In genomic region chr1:191889623-191890003, GRCh38 we compare ENCODE assay signal across 23 cellular contexts.
"Had no signal": no experiment of that assay in that cellular context is flagged by ENCODE, and none has a peak within 500 bp of the region (broad histone marks: within the 10 kb centered on the region; RNA-seq: fewer than 3 reads in every experiment).

No MANE protein-coding gene starts in this region.

- FAIRE-seq: kidney had no signal

- H3K27ac Mint-ChIP-seq: activated CD4-positive, alpha-beta memory T cell treated with anti-CD3 and anti-CD28 coated beads, Interleukin-2, amount 10 ng/mL, durations not matched to agents 7 days and 5 days; activated CD4-positive, alpha-beta T cell treated with anti-CD3 and anti-CD28 coated beads, Interleukin-2, amount 10 ng/mL, durations not matched to agents 24 days and 14 days; activated naive CD4-positive, alpha-beta T cell treated with anti-CD3 and anti-CD28 coated beads, Interleukin-2, amount 10 ng/mL, durations not matched to agents 7 days and 5 days; activated T-cell treated with anti-CD3 and anti-CD28 coated beads, Interleukin-2, amount 50 U/mL, for 72 hours; dendritic cell treated with granulocyte-macrophage colony-stimulating factor and Interleukin-4, amounts not matched to agents 40 ng/mL and 50 ng/mL, for 4 days; naive B cell; stimulated activated effector memory CD8-positive, alpha-beta T cell treated with anti-CD3 and anti-CD28 coated beads, Interleukin-12 subunit alpha, Interleukin-12 subunit beta, amount 100 ng/mL, for 72 hours had no signal

- H3K9me3 Mint-ChIP-seq: activated CD4-positive, alpha-beta memory T cell treated with anti-CD3 and anti-CD28 coated beads, Interleukin-2, amount 10 ng/mL, durations not matched to agents 7 days and 5 days; activated CD4-positive, alpha-beta T cell treated with anti-CD3 and anti-CD28 coated beads, Interleukin-2, amount 10 ng/mL, durations not matched to agents 24 days and 14 days; activated naive CD4-positive, alpha-beta T cell treated with anti-CD3 and anti-CD28 coated beads, Interleukin-2, amount 10 ng/mL, durations not matched to agents 7 days and 5 days; naive B cell had no signal

- H3K4me1 Mint-ChIP-seq: activated CD4-positive, alpha-beta memory T cell treated with anti-CD3 and anti-CD28 coated beads, Interleukin-2, amount 10 ng/mL, durations not matched to agents 7 days and 5 days; activated CD4-positive, alpha-beta T cell treated with anti-CD3 and anti-CD28 coated beads, Interleukin-2, amount 10 ng/mL, durations not matched to agents 24 days and 14 days; activated naive CD4-positive, alpha-beta T cell treated with anti-CD3 and anti-CD28 coated beads, Interleukin-2, amount 10 ng/mL, durations not matched to agents 7 days and 5 days; naive B cell; stimulated activated effector memory CD8-positive, alpha-beta T cell treated with anti-CD3 and anti-CD28 coated beads, Interleukin-12 subunit alpha, Interleukin-12 subunit beta, amount 100 ng/mL, for 72 hours; stimulated activated naive CD8-positive, alpha-beta T cell treated with anti-CD3 and anti-CD28 coated beads, Interleukin-15, amount 100 ng/mL, for 72 hours had no signal

- ATAC-seq: activated CD4-positive, CD25-positive, alpha-beta regulatory T cell treated with anti-CD3 and anti-CD28 coated beads, Interleukin-2, amount 50 U/mL, for 24 hours; activated T-cell treated with anti-CD3 and anti-CD28 coated beads, Interleukin-2, amount 50 U/mL, for 72 hours; left lobe of liver; lower lobe of right lung; right lobe of liver; stimulated activated effector memory CD8-positive, alpha-beta T cell treated with anti-CD3 and anti-CD28 coated beads, Interleukin-12 subunit alpha, Interleukin-12 subunit beta, amount 100 ng/mL, for 72 hours; stimulated activated naive CD8-positive, alpha-beta T cell treated with anti-CD3 and anti-CD28 coated beads, Interleukin-15, amount 100 ng/mL, for 72 hours had no signal

- H3K36me3 Mint-ChIP-seq: activated naive CD4-positive, alpha-beta T cell treated with anti-CD3 and anti-CD28 coated beads, Interleukin-2, amount 10 ng/mL, durations not matched to agents 7 days and 5 days; naive B cell; stimulated activated effector memory CD8-positive, alpha-beta T cell treated with anti-CD3 and anti-CD28 coated beads, Interleukin-12 subunit alpha, Interleukin-12 subunit beta, amount 100 ng/mL, for 72 hours had no signal

- H3K4me3 ChIP-seq: lower lobe of right lung, right lobe of liver, skin epidermis, suprapubic skin, tibial nerve, uterus had no signal

- H3K4me1 ChIP-seq: lower lobe of right lung, right lobe of liver, suprapubic skin, tibial nerve, uterus had no signal

- H3K36me3 ChIP-seq: lower lobe of right lung, right lobe of liver, suprapubic skin, tibial nerve, uterus had no signal

- H3K9me3 ChIP-seq: lower lobe of right lung, right lobe of liver, suprapubic skin, tibial nerve, uterus had no signal

- H3K27me3 ChIP-seq: right lobe of liver, suprapubic skin, tibial nerve, uterus had no signal

- DNase-seq: activated CD4-positive, alpha-beta memory T cell treated with anti-CD3 and anti-CD28 coated beads, Interleukin-2, amount 10 ng/mL, durations not matched to agents 7 days and 5 days; activated CD4-positive, alpha-beta T cell treated with anti-CD3 and anti-CD28 coated beads, Interleukin-2, amount 10 ng/mL, durations not matched to agents 24 days and 14 days; activated effector memory CD4-positive, alpha-beta T cell treated with Interleukin-2 at 50 U/mL for 16 hours; activated naive CD4-positive, alpha-beta T cell treated with anti-CD3 and anti-CD28 coated beads, Interleukin-2, amount 10 ng/mL, durations not matched to agents 7 days and 5 days; activated T-cell treated with anti-CD3 and anti-CD28 coated beads, Interleukin-2, amount 50 U/mL, for 72 hours; amygdala; effector CD4-positive, alpha-beta T cell; kidney; lower lobe of right lung; naive B cell; posterior cingulate gyrus; right lobe of liver; stimulated activated CD4-positive, alpha-beta T cell treated with anti-CD3 and anti-CD28 coated beads, Interleukin-2, amount 100 ng/mL, for 24 hours; stimulated activated naive CD8-positive, alpha-beta T cell treated with anti-CD3 and anti-CD28 coated beads, Interleukin-15, amount 100 ng/mL, for 72 hours; uterus had no signal

- H3K27ac ChIP-seq: lower lobe of right lung, right lobe of liver, skin epidermis, suprapubic skin, tibial nerve, uterus, VCaP had no signal

- H3K4me3 Mint-ChIP-seq: activated CD4-positive, alpha-beta memory T cell treated with anti-CD3 and anti-CD28 coated beads, Interleukin-2, amount 10 ng/mL, durations not matched to agents 7 days and 5 days; activated CD4-positive, alpha-beta T cell treated with anti-CD3 and anti-CD28 coated beads, Interleukin-2, amount 10 ng/mL, durations not matched to agents 24 days and 14 days; activated naive CD4-positive, alpha-beta T cell treated with anti-CD3 and anti-CD28 coated beads, Interleukin-2, amount 10 ng/mL, durations not matched to agents 7 days and 5 days; activated T-cell treated with anti-CD3 and anti-CD28 coated beads, Interleukin-2, amount 50 U/mL, for 72 hours; dendritic cell treated with granulocyte-macrophage colony-stimulating factor and Interleukin-4, amounts not matched to agents 40 ng/mL and 50 ng/mL, for 4 days; naive B cell; stimulated activated effector memory CD8-positive, alpha-beta T cell treated with anti-CD3 and anti-CD28 coated beads, Interleukin-12 subunit alpha, Interleukin-12 subunit beta, amount 100 ng/mL, for 72 hours; stimulated activated naive CD8-positive, alpha-beta T cell treated with anti-CD3 and anti-CD28 coated beads, Interleukin-15, amount 100 ng/mL, for 72 hours had no signal

- H3K27me3 Mint-ChIP-seq: activated CD4-positive, alpha-beta memory T cell treated with anti-CD3 and anti-CD28 coated beads, Interleukin-2, amount 10 ng/mL, durations not matched to agents 7 days and 5 days; activated CD4-positive, alpha-beta T cell treated with anti-CD3 and anti-CD28 coated beads, Interleukin-2, amount 10 ng/mL, durations not matched to agents 24 days and 14 days; activated naive CD4-positive, alpha-beta T cell treated with anti-CD3 and anti-CD28 coated beads, Interleukin-2, amount 10 ng/mL, durations not matched to agents 7 days and 5 days; dendritic cell treated with granulocyte-macrophage colony-stimulating factor and Interleukin-4, amounts not matched to agents 40 ng/mL and 50 ng/mL, for 4 days; naive B cell; stimulated activated naive CD8-positive, alpha-beta T cell treated with anti-CD3 and anti-CD28 coated beads, Interleukin-15, amount 100 ng/mL, for 72 hours had no signal
